ENCODE assay signal across 11 cellular contexts in the genomic region with DNA sequence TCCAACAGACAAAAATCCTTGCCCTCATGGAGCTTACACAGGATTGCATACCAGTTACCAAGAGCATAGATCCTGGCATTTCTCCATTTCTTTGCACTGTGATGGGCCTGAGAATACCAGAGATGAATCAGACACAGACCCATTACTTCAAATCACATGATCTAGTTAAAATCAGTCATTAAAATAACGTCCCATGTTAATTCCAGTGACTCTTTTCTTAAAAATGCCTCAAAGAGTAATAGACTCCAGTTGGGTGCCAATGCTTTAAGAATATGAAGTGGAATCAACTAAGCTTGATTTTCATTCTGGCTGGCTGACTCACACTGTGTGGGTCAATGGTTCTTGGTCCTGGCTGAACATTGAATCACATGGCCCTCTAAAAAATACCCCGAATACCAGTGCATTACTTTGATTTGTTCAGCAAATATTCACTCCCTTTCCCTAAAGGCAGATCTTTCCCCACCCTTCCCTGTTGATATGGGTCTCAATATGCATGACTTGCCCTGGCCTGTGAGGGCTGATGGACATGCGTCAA. TPM values are rescaled to one million over a fixed set of nuclear protein-coding genes. Genes with fewer than 3 reads are reported as not detected.
DNase-seq lines count a peak whose midpoint lies in the region; ATAC-seq, FAIRE-seq and TF ChIP-seq lines count a peak whose summit lies in the region.
"Had no signal": no experiment of that assay in that cellular context is flagged by ENCODE, and none has a peak within 500 bp of the region (broad histone marks: within the 10 kb centered on the region; RNA-seq: fewer than 3 reads in every experiment).

No MANE protein-coding gene starts in this region.

- ATAC-seq in GM18870 (IDR thresholded peaks at IDR 0.05; ENCODE audit: unreplicated experiment) (no peak), HG03342 (IDR thresholded peaks at IDR 0.05; ENCODE audit: unreplicated experiment) (no peak), HG03439 (IDR thresholded peaks at IDR 0.05; ENCODE audit: unreplicated experiment) (no peak)

- H3K4me1 Mint-ChIP-seq in activated naive CD8-positive, alpha-beta T cell treated with anti-CD3 and anti-CD28 coated beads for 36 hours = peaks cover 65% of the 10 kb centered on the region

- H3K4me3 Mint-ChIP-seq in activated naive CD8-positive, alpha-beta T cell treated with anti-CD3 and anti-CD28 coated beads for 36 hours = no peak overlapping the region

- peak; percentile 16 for FAIRE-seq in GM12891 (lab: Jason Lieb, UNC)

- DNase-seq in A172 (ENCODE audit: low spot score) = peak; percentile 80
- no peak for DNase-seq in GM12891 (ENCODE audit: insufficient read length, low spot score)
- no peak for DNase-seq in activated naive CD8-positive, alpha-beta T cell treated with anti-CD3 and anti-CD28 coated beads for 36 hours
- peak; percentile 94 for DNase-seq in iris pigment epithelial cell (ENCODE audit: low read depth)
- no peak for DNase-seq in GDM1 (lab: John Stamatoyannopoulos, UW)
- DNase-seq: amygdala, lower lobe of right lung, SHP77 had no signal

- H3K36me3 Mint-ChIP-seq in activated naive CD8-positive, alpha-beta T cell treated with anti-CD3 and anti-CD28 coated beads for 36 hours = peaks cover 32% of the 10 kb centered on the region

- no peak for TF ChIP-seq POLR2A in GM12891 (IDR thresholded peaks at IDR 0.05; ENCODE audit: low read depth, low read length)

- H3K27me3 Mint-ChIP-seq in activated naive CD8-positive, alpha-beta T cell treated with anti-CD3 and anti-CD28 coated beads for 36 hours = no peaks in the 10 kb centered on the region

- peak overlapping the region; percentile 9 for H3K27ac Mint-ChIP-seq in activated naive CD8-positive, alpha-beta T cell treated with anti-CD3 and anti-CD28 coated beads for 36 hours

- H3K9me3 Mint-ChIP-seq in activated naive CD8-positive, alpha-beta T cell treated with anti-CD3 and anti-CD28 coated beads for 36 hours = peaks cover 10% of the 10 kb centered on the region

TF ChIP-seq in GM12891, 5 proteins besides CTCF, POLR2A, EP300 and RAD21:
- TF ChIP-seq SPI1 (IDR thresholded peaks at IDR 0.05; ENCODE audit: low read depth, low read length) (no peak), TAF1 (IDR thresholded peaks at IDR 0.05; ENCODE audit: low read depth, low read length) (no peak), POLR2AphosphoS5 (IDR thresholded peaks at IDR 0.05; ENCODE audit: low read depth, low read length) (no peak), PAX5 (IDR thresholded peaks at IDR 0.05; ENCODE audit: insufficient read depth, low read length, severe bottlenecking) (no peak)

RNA-seq across cellular contexts. Expression of a gene that starts 11.0 kb away (rescaled TPM):
- total RNA-seq in A172 (2014; rRNA removed; shearing (Covaris generic)) = not detected in 2 replicates
- polyA plus RNA-seq in GM12891 (2012; ENCODE audit: low read depth, missing spikeins) = 32.9 TPM
- 10 to 100 TPM; 26.4 to 29.1 TPM for total RNA-seq in activated naive CD8-positive, alpha-beta T cell treated with anti-CD3 and anti-CD28 coated beads for 36 hours

RNA-seq across cellular contexts. Expression of a gene that starts 31.7 kb away (rescaled TPM):
- not detected in 2 replicates for total RNA-seq in A172 (2014; rRNA removed; shearing (Covaris generic))
- 0.06 TPM for polyA plus RNA-seq in GM12891 (2012; ENCODE audit: low read depth, missing spikeins)
- not detected for total RNA-seq in activated naive CD8-positive, alpha-beta T cell treated with anti-CD3 and anti-CD28 coated beads for 36 hours
- total RNA-seq: lower lobe of right lung had no signal

RNA-seq across cellular contexts. Expression of a gene that starts 38.2 kb away (rescaled TPM):
- not detected in 2 replicates for total RNA-seq in A172 (2014; rRNA removed; shearing (Covaris generic))
- polyA plus RNA-seq in GM12891 (2012; ENCODE audit: low read depth, missing spikeins) = not detected
- not detected for total RNA-seq in activated naive CD8-positive, alpha-beta T cell treated with anti-CD3 and anti-CD28 coated beads for 36 hours

Comparison
In these comparisons a context has a peak if more than half of its experiments do, and no peak if none do; other contexts are left out.
1. DNase-seq: peak in A172 (single experiment) and iris pigment epithelial cell (single experiment); none in GM12891 (single experiment), activated naive CD8-positive, alpha-beta T cell treated with anti-CD3 and anti-CD28 coated beads for 36 hours (single experiment) and GDM1 (single experiment).
2. RNA of a gene that starts 11.0 kb away (total RNA-seq): 26.4 to 29.1 TPM in activated naive CD8-positive, alpha-beta T cell treated with anti-CD3 and anti-CD28 coated beads for 36 hours; not detected in A172; every median in the first group is over 10 times any median in the second.